Comparison of ENCODE assay signal across 11 cellular contexts in genomic region chr7:610531-611280, GRCh38.
DNase-seq lines count a peak whose midpoint lies in the region; ATAC-seq and TF ChIP-seq lines count a peak whose summit lies in the region.
"Had no signal": no experiment of that assay in that cellular context is flagged by ENCODE, and none has a peak within 500 bp of the region (broad histone marks: within the 10 kb centered on the region; RNA-seq: fewer than 3 reads in every experiment).

No MANE protein-coding gene starts in this region.

- no peaks in the 10 kb centered on the region for H3K27me3 Mint-ChIP-seq in activated T-cell treated with anti-CD3 and anti-CD28 coated beads, Interleukin-2, amount 50 U/mL, for 24 hours

- ATAC-seq in thoracic aorta (ENCODE audit: insufficient number of reproducible peaks, low FRiP score, low read depth) (peak; percentile 26), HG03135 (IDR thresholded peaks at IDR 0.05; ENCODE audit: unreplicated experiment) (no peak), HG03520 (IDR thresholded peaks at IDR 0.05; ENCODE audit: unreplicated experiment) (no peak)

- H3K9me3 ChIP-seq in thoracic aorta, result no peaks in the 10 kb centered on the region

- no peak for TF ChIP-seq CTCF in coronary artery (IDR thresholded peaks at IDR 0.05)
- no peak for TF ChIP-seq CTCF in thoracic aorta (IDR thresholded peaks at IDR 0.05)

- H3K36me3 ChIP-seq in thoracic aorta, result no peaks in the 10 kb centered on the region

- H3K4me3 Mint-ChIP-seq in activated T-cell treated with anti-CD3 and anti-CD28 coated beads, Interleukin-2, amount 50 U/mL, for 24 hours, result peak overlapping the region; percentile 45

- peaks cover 18 to 35% of the 10 kb centered on the region in 2 donors for H3K4me1 ChIP-seq in thoracic aorta (ENCODE audit: control insufficient read depth in 1 of 2, low read depth in 2 of 2)

- H3K4me3 ChIP-seq in coronary artery (no peak overlapping the region), thoracic aorta (peak overlapping the region; percentile 22)

- peaks cover 74% of the 10 kb centered on the region for H3K4me1 Mint-ChIP-seq in activated T-cell treated with anti-CD3 and anti-CD28 coated beads, Interleukin-2, amount 50 U/mL, for 24 hours (ENCODE audit: low read depth)

- peak overlapping the region; percentile 94 for H3K27ac Mint-ChIP-seq in activated T-cell treated with anti-CD3 and anti-CD28 coated beads, Interleukin-2, amount 50 U/mL, for 24 hours

- peaks cover 5% of the 10 kb centered on the region for H3K9me3 Mint-ChIP-seq in activated T-cell treated with anti-CD3 and anti-CD28 coated beads, Interleukin-2, amount 50 U/mL, for 24 hours

- H3K27ac ChIP-seq in coronary artery, result peak overlapping the region; percentile 50 to 83
- H3K27ac ChIP-seq in thoracic aorta, result peak overlapping the region; percentile 12 to 62

- no peak for DNase-seq in activated T-cell treated with anti-CD3 and anti-CD28 coated beads, Interleukin-2, amount 50 U/mL, for 24 hours
- DNase-seq in activated T-cell treated with anti-CD3 and anti-CD28 coated beads for 4 hours (no peak), coronary artery (ENCODE audit: low spot score) (peak; percentile 88), lung microvascular endothelial cell (ENCODE audit: low read depth in 2 of 2) (peak; percentile 55 to 65), thoracic aorta (ENCODE audit: low spot score) (no peak), cerebellar nuclear complex (lab: John Stamatoyannopoulos, UW) (no peak)
- DNase-seq: activated CD4-positive, CD25-positive, alpha-beta regulatory T cell; NCI-H2081 treated with DMSO at 0.1 percent for 48 hours; stimulated activated CD4-positive, alpha-beta T cell treated with anti-CD3 and anti-CD28 coated beads, Interleukin-12 subunit alpha, Interleukin-12 subunit beta, amount 100 ng/mL, for 4 hours had no signal

- H3K27me3 ChIP-seq in thoracic aorta (replicated peaks; ENCODE audit: insufficient read depth), result no peaks in the 10 kb centered on the region

- peaks cover 53% of the 10 kb centered on the region for H3K36me3 Mint-ChIP-seq in activated T-cell treated with anti-CD3 and anti-CD28 coated beads, Interleukin-2, amount 50 U/mL, for 24 hours (ENCODE audit: low read depth)

Comparison
In these comparisons a context has a peak if more than half of its experiments do, and no peak if none do; other contexts are left out.
1. DNase-seq: peak in coronary artery (single experiment) and lung microvascular endothelial cell (2 of 2); none in activated T-cell treated with anti-CD3 and anti-CD28 coated beads, Interleukin-2, amount 50 U/mL, for 24 hours (single experiment), activated T-cell treated with anti-CD3 and anti-CD28 coated beads for 4 hours (single experiment), thoracic aorta (single experiment) and cerebellar nuclear complex (0 of 2).